In the genomic region with DNA sequence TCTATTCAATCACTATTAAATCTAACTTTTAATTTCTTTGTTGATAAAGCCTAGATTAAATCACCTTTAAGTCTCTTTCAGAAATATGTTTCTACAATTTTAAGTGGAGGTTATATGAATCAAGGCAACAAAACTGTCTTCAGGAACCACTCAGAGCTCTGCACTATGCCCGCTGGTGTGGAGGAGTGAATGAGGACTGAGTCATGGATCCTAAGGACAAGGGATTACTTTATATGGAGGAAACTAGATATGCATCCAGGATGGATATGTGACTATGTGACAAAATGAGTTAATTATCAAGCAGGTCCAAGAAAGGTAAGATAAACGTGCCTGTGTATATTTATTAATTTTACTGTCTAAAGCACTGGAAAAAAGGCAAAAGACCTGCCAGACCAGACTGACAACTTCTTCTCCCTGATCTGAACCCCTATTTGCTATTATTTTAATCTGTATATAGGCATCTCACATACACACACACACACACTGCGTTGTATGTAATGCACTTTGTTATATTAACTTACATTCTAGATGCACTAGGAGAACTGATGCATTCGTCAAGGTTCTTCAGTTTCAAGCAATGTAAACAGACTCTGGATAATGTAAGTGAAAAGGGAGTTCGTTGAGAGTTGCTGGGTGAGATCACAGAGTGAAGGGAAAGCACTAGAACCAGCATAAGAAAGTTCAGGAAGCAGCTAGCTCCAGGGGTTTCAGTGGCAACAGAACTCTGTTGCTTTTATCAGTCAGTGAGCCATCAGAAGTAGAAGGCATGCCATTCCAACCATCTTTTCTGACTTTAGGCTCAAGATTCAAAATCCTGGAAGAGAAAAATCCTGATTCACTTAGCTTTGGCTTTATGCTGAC, we compare ENCODE assay signal across 16 cellular contexts. TPM values are rescaled to one million over a fixed set of nuclear protein-coding genes. Genes with fewer than 3 reads are reported as not detected.
DNase-seq lines count a peak whose midpoint lies in the region; ATAC-seq and TF ChIP-seq lines count a peak whose summit lies in the region.
"Had no signal": no experiment of that assay in that cellular context is flagged by ENCODE, and none has a peak within 500 bp of the region (broad histone marks: within the 10 kb centered on the region; RNA-seq: fewer than 3 reads in every experiment).

No MANE protein-coding gene starts in this region.

- no peak for TF ChIP-seq CTCF in HFFc6 (IDR thresholded peaks at IDR 0.05)
- TF ChIP-seq CTCF in WTC11 (IDR thresholded peaks at IDR 0.05): no peak

- POLR2A ChIA-PET in WTC11 (lab: Charles Lee): no interaction called here

- H3K4me1 Mint-ChIP-seq in HFFc6 (ENCODE audit: low read depth): peaks cover 60% of the 10 kb centered on the region
- peaks cover 20% of the 10 kb centered on the region for H3K4me1 Mint-ChIP-seq in WTC11
- H3K4me1 Mint-ChIP-seq: activated CD4-positive, alpha-beta memory T cell treated with anti-CD3 and anti-CD28 coated beads, Interleukin-2, amount 10 ng/mL, durations not matched to agents 7 days and 5 days; immature natural killer cell; naive B cell had no signal

- H3K36me3 Mint-ChIP-seq in HFFc6 (ENCODE audit: low read depth) (peaks cover 4% of the 10 kb centered on the region; the same call in 1 of the 2 replicates), WTC11 (no peaks in the 10 kb centered on the region)
- H3K36me3 Mint-ChIP-seq: immature natural killer cell, naive B cell had no signal

- H3K27me3 Mint-ChIP-seq in HFFc6 (ENCODE audit: insufficient read depth) (no peaks in the 10 kb centered on the region), WTC11 (ENCODE audit: low read depth) (no peaks in the 10 kb centered on the region)

- ATAC-seq in WTC11 (peak; percentile 72), HG03354 (IDR thresholded peaks at IDR 0.05; ENCODE audit: poor library complexity, severe bottlenecking, unreplicated experiment) (no peak), HG03159 (IDR thresholded peaks at IDR 0.05; ENCODE audit: unreplicated experiment) (no peak), GM18909 (IDR thresholded peaks at IDR 0.05; ENCODE audit: poor library complexity, unreplicated experiment) (no peak)
- ATAC-seq: Right ventricle myocardium inferior had no signal

- DNase-seq in AG08395 (ENCODE audit: low spot score) (peak; percentile 7), HFFc6 (peak; percentile 35), WTC11 (ENCODE audit: low spot score) (no peak), iris pigment epithelial cell (ENCODE audit: low read depth) (peak; percentile 31), NAMALWA (ENCODE audit: low spot score) (no peak)
- DNase-seq: activated CD4-positive, alpha-beta memory T cell treated with anti-CD3 and anti-CD28 coated beads, Interleukin-2, amount 10 ng/mL, durations not matched to agents 7 days and 5 days; aorta; immature natural killer cell; naive B cell; NCI-H1694 treated with DMSO at 0.1 percent for 48 hours; NCI-H69; T1000 had no signal

- CTCF ChIA-PET in WTC11 (lab: Charles Lee): no interaction called here

- peak overlapping the region; percentile 22; the same call in 1 of the 2 replicates for H3K4me3 Mint-ChIP-seq in HFFc6
- H3K4me3 Mint-ChIP-seq in WTC11: no peak overlapping the region
- H3K4me3 Mint-ChIP-seq: activated CD4-positive, alpha-beta memory T cell treated with anti-CD3 and anti-CD28 coated beads, Interleukin-2, amount 10 ng/mL, durations not matched to agents 7 days and 5 days; immature natural killer cell; naive B cell had no signal

- no peaks in the 10 kb centered on the region for H3K9me3 Mint-ChIP-seq in HFFc6
- H3K9me3 Mint-ChIP-seq in WTC11: peaks cover 3% of the 10 kb centered on the region
- H3K9me3 Mint-ChIP-seq: activated CD4-positive, alpha-beta memory T cell treated with anti-CD3 and anti-CD28 coated beads, Interleukin-2, amount 10 ng/mL, durations not matched to agents 7 days and 5 days; immature natural killer cell had no signal

- H3K27ac Mint-ChIP-seq in HFFc6 (peak overlapping the region; percentile 55; the same call in 1 of the 2 replicates), WTC11 (peak overlapping the region; percentile 21; the same call in 1 of the 2 replicates)
- H3K27ac Mint-ChIP-seq: activated CD4-positive, alpha-beta memory T cell treated with anti-CD3 and anti-CD28 coated beads, Interleukin-2, amount 10 ng/mL, durations not matched to agents 7 days and 5 days; immature natural killer cell had no signal

TF ChIP-seq in WTC11, 78 proteins besides CTCF, POLR2A, EP300 and RAD21 (continues in another document):
- TF ChIP-seq, protein P1, sequence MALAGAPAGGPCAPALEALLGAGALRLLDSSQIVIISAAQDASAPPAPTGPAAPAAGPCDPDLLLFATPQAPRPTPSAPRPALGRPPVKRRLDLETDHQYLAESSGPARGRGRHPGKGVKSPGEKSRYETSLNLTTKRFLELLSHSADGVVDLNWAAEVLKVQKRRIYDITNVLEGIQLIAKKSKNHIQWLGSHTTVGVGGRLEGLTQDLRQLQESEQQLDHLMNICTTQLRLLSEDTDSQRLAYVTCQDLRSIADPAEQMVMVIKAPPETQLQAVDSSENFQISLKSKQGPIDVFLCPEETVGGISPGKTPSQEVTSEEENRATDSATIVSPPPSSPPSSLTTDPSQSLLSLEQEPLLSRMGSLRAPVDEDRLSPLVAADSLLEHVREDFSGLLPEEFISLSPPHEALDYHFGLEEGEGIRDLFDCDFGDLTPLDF (CRISPR knock-in tag; IDR thresholded peaks at IDR 0.05): no peak
- TF ChIP-seq, protein P2, sequence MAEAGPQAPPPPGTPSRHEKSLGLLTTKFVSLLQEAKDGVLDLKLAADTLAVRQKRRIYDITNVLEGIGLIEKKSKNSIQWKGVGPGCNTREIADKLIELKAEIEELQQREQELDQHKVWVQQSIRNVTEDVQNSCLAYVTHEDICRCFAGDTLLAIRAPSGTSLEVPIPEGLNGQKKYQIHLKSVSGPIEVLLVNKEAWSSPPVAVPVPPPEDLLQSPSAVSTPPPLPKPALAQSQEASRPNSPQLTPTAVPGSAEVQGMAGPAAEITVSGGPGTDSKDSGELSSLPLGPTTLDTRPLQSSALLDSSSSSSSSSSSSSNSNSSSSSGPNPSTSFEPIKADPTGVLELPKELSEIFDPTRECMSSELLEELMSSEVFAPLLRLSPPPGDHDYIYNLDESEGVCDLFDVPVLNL (CRISPR knock-in tag; IDR thresholded peaks at IDR 0.05; ENCODE audit: borderline replicate concordance, low read depth): no peak
- TF ChIP-seq, protein P3, sequence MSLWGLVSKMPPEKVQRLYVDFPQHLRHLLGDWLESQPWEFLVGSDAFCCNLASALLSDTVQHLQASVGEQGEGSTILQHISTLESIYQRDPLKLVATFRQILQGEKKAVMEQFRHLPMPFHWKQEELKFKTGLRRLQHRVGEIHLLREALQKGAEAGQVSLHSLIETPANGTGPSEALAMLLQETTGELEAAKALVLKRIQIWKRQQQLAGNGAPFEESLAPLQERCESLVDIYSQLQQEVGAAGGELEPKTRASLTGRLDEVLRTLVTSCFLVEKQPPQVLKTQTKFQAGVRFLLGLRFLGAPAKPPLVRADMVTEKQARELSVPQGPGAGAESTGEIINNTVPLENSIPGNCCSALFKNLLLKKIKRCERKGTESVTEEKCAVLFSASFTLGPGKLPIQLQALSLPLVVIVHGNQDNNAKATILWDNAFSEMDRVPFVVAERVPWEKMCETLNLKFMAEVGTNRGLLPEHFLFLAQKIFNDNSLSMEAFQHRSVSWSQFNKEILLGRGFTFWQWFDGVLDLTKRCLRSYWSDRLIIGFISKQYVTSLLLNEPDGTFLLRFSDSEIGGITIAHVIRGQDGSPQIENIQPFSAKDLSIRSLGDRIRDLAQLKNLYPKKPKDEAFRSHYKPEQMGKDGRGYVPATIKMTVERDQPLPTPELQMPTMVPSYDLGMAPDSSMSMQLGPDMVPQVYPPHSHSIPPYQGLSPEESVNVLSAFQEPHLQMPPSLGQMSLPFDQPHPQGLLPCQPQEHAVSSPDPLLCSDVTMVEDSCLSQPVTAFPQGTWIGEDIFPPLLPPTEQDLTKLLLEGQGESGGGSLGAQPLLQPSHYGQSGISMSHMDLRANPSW (CRISPR knock-in tag; conservative IDR thresholded peaks at IDR 0.05; ENCODE audit: low read depth): no peak
- TF ChIP-seq, protein P4, sequence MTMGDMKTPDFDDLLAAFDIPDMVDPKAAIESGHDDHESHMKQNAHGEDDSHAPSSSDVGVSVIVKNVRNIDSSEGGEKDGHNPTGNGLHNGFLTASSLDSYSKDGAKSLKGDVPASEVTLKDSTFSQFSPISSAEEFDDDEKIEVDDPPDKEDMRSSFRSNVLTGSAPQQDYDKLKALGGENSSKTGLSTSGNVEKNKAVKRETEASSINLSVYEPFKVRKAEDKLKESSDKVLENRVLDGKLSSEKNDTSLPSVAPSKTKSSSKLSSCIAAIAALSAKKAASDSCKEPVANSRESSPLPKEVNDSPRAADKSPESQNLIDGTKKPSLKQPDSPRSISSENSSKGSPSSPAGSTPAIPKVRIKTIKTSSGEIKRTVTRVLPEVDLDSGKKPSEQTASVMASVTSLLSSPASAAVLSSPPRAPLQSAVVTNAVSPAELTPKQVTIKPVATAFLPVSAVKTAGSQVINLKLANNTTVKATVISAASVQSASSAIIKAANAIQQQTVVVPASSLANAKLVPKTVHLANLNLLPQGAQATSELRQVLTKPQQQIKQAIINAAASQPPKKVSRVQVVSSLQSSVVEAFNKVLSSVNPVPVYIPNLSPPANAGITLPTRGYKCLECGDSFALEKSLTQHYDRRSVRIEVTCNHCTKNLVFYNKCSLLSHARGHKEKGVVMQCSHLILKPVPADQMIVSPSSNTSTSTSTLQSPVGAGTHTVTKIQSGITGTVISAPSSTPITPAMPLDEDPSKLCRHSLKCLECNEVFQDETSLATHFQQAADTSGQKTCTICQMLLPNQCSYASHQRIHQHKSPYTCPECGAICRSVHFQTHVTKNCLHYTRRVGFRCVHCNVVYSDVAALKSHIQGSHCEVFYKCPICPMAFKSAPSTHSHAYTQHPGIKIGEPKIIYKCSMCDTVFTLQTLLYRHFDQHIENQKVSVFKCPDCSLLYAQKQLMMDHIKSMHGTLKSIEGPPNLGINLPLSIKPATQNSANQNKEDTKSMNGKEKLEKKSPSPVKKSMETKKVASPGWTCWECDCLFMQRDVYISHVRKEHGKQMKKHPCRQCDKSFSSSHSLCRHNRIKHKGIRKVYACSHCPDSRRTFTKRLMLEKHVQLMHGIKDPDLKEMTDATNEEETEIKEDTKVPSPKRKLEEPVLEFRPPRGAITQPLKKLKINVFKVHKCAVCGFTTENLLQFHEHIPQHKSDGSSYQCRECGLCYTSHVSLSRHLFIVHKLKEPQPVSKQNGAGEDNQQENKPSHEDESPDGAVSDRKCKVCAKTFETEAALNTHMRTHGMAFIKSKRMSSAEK (CRISPR knock-in tag; IDR thresholded peaks at IDR 0.05; ENCODE audit: borderline replicate concordance): no peak
- TF ChIP-seq SMAD4 (CRISPR knock-in tag; IDR thresholded peaks at IDR 0.05) (no peak), TP53 (CRISPR knock-in tag; IDR thresholded peaks at IDR 0.05) (no peak), ZNF263 (CRISPR knock-in tag; IDR thresholded peaks at IDR 0.05; ENCODE audit: low read depth) (no peak), NR2C2 (CRISPR knock-in tag; IDR thresholded peaks at IDR 0.05) (no peak), ZNF219 (CRISPR knock-in tag; IDR thresholded peaks at IDR 0.05; ENCODE audit: borderline replicate concordance) (no peak)

RNA-seq across cellular contexts. Expression of a gene that starts 26.4 kb away (rescaled TPM):
- total RNA-seq in HFFc6 (2021; fragmentation: NEBNext Ultra II Directional; extraction: Animal tissue kit (Norgen Biotek cat#: 25700)): 10 to 100 TPM; 27.4 to 73.2 (median 29.7) TPM
- total RNA-seq in WTC11 (2021): 3.3 to 6.1 TPM (median 5.3 TPM) in 3 replicates
- total RNA-seq: activated CD4-positive, alpha-beta memory T cell treated with anti-CD3 and anti-CD28 coated beads, Interleukin-2, amount 10 ng/mL, durations not matched to agents 7 days and 5 days had no signal

Comparison
In these comparisons a context has a peak if more than half of its experiments do, and no peak if none do; other contexts are left out.
1. DNase-seq: peak in AG08395 (single experiment), HFFc6 (single experiment) and iris pigment epithelial cell (single experiment); none in WTC11 (single experiment) and NAMALWA (single experiment).